32 cellular contexts compared by ENCODE assay signal in the genomic region with DNA sequence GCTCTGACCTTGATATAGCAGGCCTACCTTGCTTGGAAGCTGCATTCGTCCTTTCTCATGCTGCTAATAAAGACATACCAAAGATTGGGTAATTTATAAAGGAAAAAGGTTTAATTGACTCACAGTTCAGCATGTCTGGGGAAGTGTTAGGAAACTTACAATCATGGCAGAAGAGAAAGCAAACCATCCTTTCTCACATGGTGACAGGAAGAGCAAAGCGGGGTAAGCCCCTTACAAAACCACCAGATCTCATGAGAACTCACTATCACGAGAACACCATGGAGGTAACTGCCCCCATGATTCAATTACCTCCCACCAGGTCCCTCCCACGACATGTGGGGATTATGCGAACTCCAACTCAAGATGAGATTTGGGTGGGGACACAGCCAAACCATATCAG. TPM values are rescaled to one million over a fixed set of nuclear protein-coding genes. Genes with fewer than 3 reads are reported as not detected.
"Had no signal": no experiment of that assay in that cellular context is flagged by ENCODE, and none has a peak within 500 bp of the region (broad histone marks: within the 10 kb centered on the region; RNA-seq: fewer than 3 reads in every experiment).

No MANE protein-coding gene starts in this region.

- H3K4me3 ChIP-seq: colonic mucosa, gastrocnemius medialis, lung, ovary, psoas muscle, sigmoid colon, suprapubic skin, transverse colon, upper lobe of right lung, uterus had no signal

- H3K4me1 Mint-ChIP-seq: endodermal cell; memory B cell; natural killer cell; stimulated activated memory B cell treated with anti-CD40 and anti-IgM and Interleukin-4, amounts not matched to agents 10 μg/mL and 1 μg/mL and 100 μg/mL, for 72 hours had no signal

- H3K36me3 Mint-ChIP-seq: natural killer cell; stimulated activated memory B cell treated with anti-CD40 and anti-IgM and Interleukin-4, amounts not matched to agents 10 μg/mL and 1 μg/mL and 100 μg/mL, for 72 hours had no signal

- ATAC-seq: esophagus mucosa; gastrocnemius medialis; left lobe of liver; natural killer cell; psoas muscle; right cardiac atrium; stimulated activated memory B cell treated with anti-CD40 and anti-IgM and Interleukin-4, amounts not matched to agents 10 μg/mL and 1 μg/mL and 100 μg/mL, for 72 hours; upper lobe of right lung had no signal

- H3K4me3 Mint-ChIP-seq: dendritic cell treated with granulocyte-macrophage colony-stimulating factor and Interleukin-4, amounts not matched to agents 40 ng/mL and 50 ng/mL, for 4 days; endodermal cell; memory B cell; natural killer cell; stimulated activated memory B cell treated with anti-CD40 and anti-IgM and Interleukin-4, amounts not matched to agents 10 μg/mL and 1 μg/mL and 100 μg/mL, for 72 hours; stimulated activated naive CD8-positive, alpha-beta T cell treated with anti-CD3 and anti-CD28 coated beads, Interleukin-15, Interleukin-2, amounts not matched to agents 100 ng/mL and 50 ng/mL, for 24 hours had no signal

- H3K27me3 Mint-ChIP-seq: stimulated activated memory B cell treated with anti-CD40 and anti-IgM and Interleukin-4, amounts not matched to agents 10 μg/mL and 1 μg/mL and 100 μg/mL, for 72 hours had no signal

- FAIRE-seq: kidney had no signal

- H3K27ac ChIP-seq: colonic mucosa, epithelial cell of prostate, gastrocnemius medialis, ovary, psoas muscle, sigmoid colon, suprapubic skin, transverse colon, upper lobe of right lung, uterus had no signal

- H3K4me1 ChIP-seq: colonic mucosa, sigmoid colon, suprapubic skin, transverse colon, upper lobe of right lung, uterus had no signal

- H3K27ac Mint-ChIP-seq: dendritic cell treated with granulocyte-macrophage colony-stimulating factor and Interleukin-4, amounts not matched to agents 40 ng/mL and 50 ng/mL, for 4 days; endodermal cell; memory B cell; natural killer cell; stimulated activated memory B cell treated with anti-CD40 and anti-IgM and Interleukin-4, amounts not matched to agents 10 μg/mL and 1 μg/mL and 100 μg/mL, for 72 hours; stimulated activated naive CD8-positive, alpha-beta T cell treated with anti-CD3 and anti-CD28 coated beads, Interleukin-15, Interleukin-2, amounts not matched to agents 100 ng/mL and 50 ng/mL, for 24 hours had no signal

- H3K36me3 ChIP-seq: colonic mucosa, gastrocnemius medialis, ovary, sigmoid colon, suprapubic skin, transverse colon, upper lobe of right lung, uterus had no signal

- H3K9me3 ChIP-seq: colonic mucosa, gastrocnemius medialis, ovary, psoas muscle, suprapubic skin, transverse colon, upper lobe of right lung, uterus had no signal

- H3K9me3 Mint-ChIP-seq: endodermal cell, natural killer cell had no signal

- H3K27me3 ChIP-seq: colonic mucosa, gastrocnemius medialis, ovary, sigmoid colon, uterus had no signal

- DNase-seq: colonic mucosa; effector CD8-positive, alpha-beta T cell; endodermal cell; foreskin fibroblast; gastrocnemius medialis; head of caudate nucleus; kidney; natural killer cell; occipital lobe; ovary; posterior cingulate gyrus; psoas muscle; right cardiac atrium; sigmoid colon; stimulated activated CD4-positive, alpha-beta T cell treated with anti-CD3 and anti-CD28 coated beads, Interleukin-4, amount 100 ng/mL, for 1 hour; transverse colon; upper lobe of right lung; uterus had no signal

RNA-seq across cellular contexts. Expression of a gene that starts 43.7 kb away (rescaled TPM):
- total RNA-seq: colonic mucosa, endodermal cell, esophagus mucosa, gastrocnemius medialis, glomerular endothelial cell, kidney, left lobe of liver, liver, lung, mononuclear cell, natural killer cell, occipital lobe, ovary, psoas muscle, renal cortical epithelial cell, right cardiac atrium, sigmoid colon, skeletal muscle tissue, suprapubic skin, transverse colon, upper lobe of right lung, uterus had no signal
